In genomic region chr5:71454913-71455312, GRCh38 we compare ENCODE assay signal across 8 cellular contexts. TPM values are rescaled to one million over a fixed set of nuclear protein-coding genes. Genes with fewer than 3 reads are reported as not detected.
A peak's percentile ranks its signal among the peaks of the same experiment; 100 is the strongest.
DNase-seq lines count a peak whose midpoint lies in the region; ATAC-seq and TF ChIP-seq lines count a peak whose summit lies in the region.

No MANE protein-coding gene starts in this region.

- no peak overlapping the region for H2BK15ac ChIP-seq in IMR-90 (ENCODE audit: low read depth, low read length)

- no peak overlapping the region for H3K23ac ChIP-seq in IMR-90 (ENCODE audit: low read depth, low read length)

- H3K27me3 ChIP-seq in A673 (replicated peaks; ENCODE audit: insufficient read depth, low read depth, low read length, poor library complexity) (no peaks in the 10 kb centered on the region), IMR-90 (ENCODE audit: control insufficient read depth, insufficient read depth, low read length) (peaks cover 7% of the 10 kb centered on the region)
- no peaks in the 10 kb centered on the region for H3K27me3 ChIP-seq in naive thymus-derived CD4-positive, alpha-beta T cell (ENCODE audit: control insufficient read depth in 2 of 2, insufficient read depth in 2 of 2, low read length in 2 of 2)

- H4K5ac ChIP-seq in IMR-90 (ENCODE audit: low read depth, low read length) = peak overlapping the region; percentile 35

- in situ Hi-C loops in IMR-90 (cut with MboI; ENCODE audit: low sequenced_read_pairs) = no loop called here

- intact Hi-C loops in A673 (cut with micrococcal nuclease; ENCODE audit: unreplicated experiment) = no loop called here
- intact Hi-C loops in IMR-90 (cut with micrococcal nuclease) = loop anchor here (5.0 kb wide), 1 partner anchor 302 kb away; no protein-coding TSS in a partner anchor
- intact Hi-C loops in naive thymus-derived CD4-positive, alpha-beta T cell (cut with micrococcal nuclease) = loop anchor here (1.0 to 5.0 kb wide), 8 partner anchors 8 to 865 kb away; partner anchors contain the start of genes MCCC2 (in 2 of the 2), MRPS27 (in 1 of the 2) and PTCD2 (in 1 of the 2)

- peaks cover 0 to 4% (median 0%) of the 10 kb centered on the region in 11 donors for H3K9me3 Mint-ChIP-seq in naive thymus-derived CD4-positive, alpha-beta T cell

- no peak overlapping the region for H3K4ac ChIP-seq in IMR-90 (ENCODE audit: low read depth, low read length)

- H3K4me2 ChIP-seq in IMR-90 (ENCODE audit: low read depth, low read length) = peak overlapping the region; percentile 90; the same call in 1 of the 2 replicates

- peaks cover 11% of the 10 kb centered on the region for H3K4me1 ChIP-seq in A673 (ENCODE audit: insufficient read depth, low read length, poor library complexity, severe bottlenecking)
- H3K4me1 ChIP-seq in IMR-90 (ENCODE audit: control insufficient read depth, insufficient read depth, low read length) = no peaks in the 10 kb centered on the region
- peaks cover 11 to 12% of the 10 kb centered on the region in 2 donors for H3K4me1 ChIP-seq in naive thymus-derived CD4-positive, alpha-beta T cell (ENCODE audit: control insufficient read depth in 2 of 2, insufficient read depth in 2 of 2, low read length in 2 of 2)

- H4K20me1 ChIP-seq in IMR-90 (ENCODE audit: insufficient read depth, low read length) = no peaks in the 10 kb centered on the region; the same call in 1 of the 2 replicates

- CTCF ChIA-PET in A673 (lab: Charles Lee) (no interaction called here), IMR-90 (lab: Yijun Ruan, JAX) (interaction anchor here (1.4 kb wide), 1 partner anchor 17 kb away, joined by 4 read pairs; no protein-coding TSS in a partner anchor)
- CTCF ChIA-PET in naive thymus-derived CD4-positive, alpha-beta T cell (lab: Charles Lee) = no interaction called here

- no peak for ATAC-seq in IMR-90 (ENCODE audit: low read depth)
- no peak for ATAC-seq in naive thymus-derived CD4-positive, alpha-beta T cell

- H3K9me1 ChIP-seq in IMR-90 (ENCODE audit: insufficient read depth, low read length) = 0 out of 2 replicates have a peak, but pooled peaks cover 5% of the 10 kb centered on the region

- BruUV-seq in A673 (replicated peaks; lab: Mats Ljungman, UMichigan) (no TSS peak), IMR-90 (replicated peaks; lab: Mats Ljungman, UMichigan) (no TSS peak)

- POLR2A ChIA-PET in A673 (lab: Charles Lee; ENCODE audit: low non-redundant PET) = no interaction called here
- POLR2A ChIA-PET in IMR-90 (lab: Charles Lee; ENCODE audit: unreplicated experiment) = interaction anchor here (0.7 kb wide), 1 partner anchor 27 kb away, joined by 3 read pairs; no protein-coding TSS in a partner anchor
- POLR2A ChIA-PET in naive thymus-derived CD4-positive, alpha-beta T cell (lab: Charles Lee) = interaction anchor here (1.6 kb wide), 1 partner anchor 132 kb away, joined by 3 read pairs; the partner anchor contains the start of gene MCCC2

- no peak for TF ChIP-seq POLR2A in IMR-90 (IDR thresholded peaks at IDR 0.05; ENCODE audit: low read depth, low read length)

- H2AK9ac ChIP-seq in IMR-90 (replicated peaks; ENCODE audit: low read depth, low read length, poor library complexity) = no peak overlapping the region

- DNase-seq in A673 (ENCODE audit: low spot score) (no peak), IMR-90 (no peak), caudate nucleus (lab: John Stamatoyannopoulos, UW) (no peak), NCI-H82 (lab: John Stamatoyannopoulos, UW) (no peak), HT-29 (ENCODE audit: low spot score) (no peak)
- DNase-seq in naive thymus-derived CD4-positive, alpha-beta T cell = no peak
- no peak for DNase-seq in activated CD8-positive, alpha-beta memory T cell treated with anti-CD3 and anti-CD28 coated beads, Interleukin-2, amount 50 U/mL, for 4 hours
- no peak for DNase-seq in stimulated activated CD4-positive, alpha-beta T cell treated with anti-CD3 and anti-CD28 coated beads, Interleukin-2, amount 100 ng/mL, for 48 hours

- no peak overlapping the region for H2BK120ac ChIP-seq in IMR-90 (ENCODE audit: low read depth, low read length)

- H2BK5ac ChIP-seq in IMR-90 (ENCODE audit: low read depth, low read length, poor library complexity, severe bottlenecking) = no peak overlapping the region

- no peak overlapping the region for H4K91ac ChIP-seq in IMR-90 (ENCODE audit: insufficient read depth, low read depth, low read length)

- H3K27me3 Mint-ChIP-seq in naive thymus-derived CD4-positive, alpha-beta T cell = peaks cover 7 to 18% (median 9%) of the 10 kb centered on the region in 5 donors

- H3K18ac ChIP-seq in IMR-90 (ENCODE audit: low read depth, low read length) = no peak overlapping the region

- peaks cover 0 to 9% (median 4%) of the 10 kb centered on the region in 5 donors for H3K36me3 Mint-ChIP-seq in naive thymus-derived CD4-positive, alpha-beta T cell

- peaks cover 17 to 40% (median 34%) of the 10 kb centered on the region in 7 donors for H3K4me1 Mint-ChIP-seq in naive thymus-derived CD4-positive, alpha-beta T cell

- no peaks in the 10 kb centered on the region for H3K9me3 ChIP-seq in A673 (ENCODE audit: low read depth, low read length, poor library complexity, severe bottlenecking)
- H3K9me3 ChIP-seq in IMR-90 (ENCODE audit: control insufficient read depth, insufficient read depth, low read length) = no peaks in the 10 kb centered on the region
- H3K9me3 ChIP-seq in naive thymus-derived CD4-positive, alpha-beta T cell (ENCODE audit: control insufficient read depth in 2 of 3, low read length in 3 of 3) = no peaks in the 10 kb centered on the region

- H3K14ac ChIP-seq in IMR-90 (replicated peaks; ENCODE audit: low read depth, low read length) = no peak overlapping the region

- no peak overlapping the region for H3K9ac ChIP-seq in IMR-90 (ENCODE audit: low read depth, low read length)

- H3K56ac ChIP-seq in IMR-90 (ENCODE audit: extremely low read depth, insufficient read depth, low read length) = no peak overlapping the region

- TF ChIP-seq CTCF in A673 (conservative IDR thresholded peaks at IDR 0.05; ENCODE audit: low read depth, low read length) (no peak), IMR-90 (conservative IDR thresholded peaks at IDR 0.05; ENCODE audit: low read depth, low read length) (no peak)

- H3K27ac Mint-ChIP-seq in naive thymus-derived CD4-positive, alpha-beta T cell = peak overlapping the region; percentile 93 to 100 (median 99)

- TF ChIP-seq RAD21 in IMR-90 (IDR thresholded peaks at IDR 0.05; ENCODE audit: low read length) = no peak

- dilution Hi-C loops in IMR-90 (cut with HindIII; ENCODE audit: low sequenced_read_pairs, unreplicated experiment) = no loop called here

- peak overlapping the region; percentile 90 to 100 (median 98) for H3K4me3 Mint-ChIP-seq in naive thymus-derived CD4-positive, alpha-beta T cell

- H3K4me3 ChIP-seq in A673 (ENCODE audit: low read depth, low read length, poor library complexity, severe bottlenecking) (peak overlapping the region; percentile 77), IMR-90 (ENCODE audit: insufficient read depth, low read depth, low read length) (peak overlapping the region; percentile 92; the same call in 1 of the 2 replicates)
- H3K4me3 ChIP-seq in naive thymus-derived CD4-positive, alpha-beta T cell (ENCODE audit: low read length) = peak overlapping the region; percentile 99

- peak overlapping the region; percentile 77 for H2AFZ ChIP-seq in IMR-90 (replicated peaks; ENCODE audit: low read length, poor library complexity)

- no peak overlapping the region for H2BK20ac ChIP-seq in IMR-90 (ENCODE audit: low read depth, low read length)

- H4K8ac ChIP-seq in IMR-90 (ENCODE audit: low read depth in 2 of 2, low read length in 2 of 2) = peak overlapping the region; percentile 89

- 100% methylated on average over 1 of the region's 19 CpGs; no CpG with 5 or more reads in 1 of the 2 experiments for WGBS in IMR-90 (ENCODE audit: extremely low coverage in 2 of 2, insufficient read length in 1 of 2), 2 experiments

- H3K27ac ChIP-seq in A673 (ENCODE audit: low read depth, low read length, poor library complexity, severe bottlenecking) = peak overlapping the region; percentile 83
- H3K27ac ChIP-seq in IMR-90 (ENCODE audit: insufficient read depth, low read length) = no peak overlapping the region
- H3K27ac ChIP-seq in caudate nucleus (ENCODE audit: low read depth, low read length) = peak overlapping the region; percentile 69
- peak overlapping the region; percentile 87 for H3K27ac ChIP-seq in naive thymus-derived CD4-positive, alpha-beta T cell (ENCODE audit: low read depth, low read length)

- H3K36me3 ChIP-seq in A673 (ENCODE audit: insufficient read depth, low read length, poor library complexity, severe bottlenecking) (peaks cover 16% of the 10 kb centered on the region), IMR-90 (ENCODE audit: control insufficient read depth, insufficient read depth, low read length) (peaks cover 3% of the 10 kb centered on the region)
- peaks cover 0 to 20% (median 4%) of the 10 kb centered on the region in 3 experiments for H3K36me3 ChIP-seq in naive thymus-derived CD4-positive, alpha-beta T cell (ENCODE audit: control insufficient read depth in 2 of 3, insufficient read depth in 3 of 3, low read length in 3 of 3)

- no peak overlapping the region for H2AK5ac ChIP-seq in IMR-90 (ENCODE audit: low read depth, low read length)

- peaks cover 5 to 8% of the 10 kb centered on the region in 2 experiments; a peak in 2 of 4 replicates for H3K79me1 ChIP-seq in IMR-90 (ENCODE audit: low read depth in 1 of 2, low read length in 2 of 2)

TF ChIP-seq in IMR-90, 13 proteins besides CTCF, POLR2A, EP300 and RAD21:
- no peak for TF ChIP-seq MXI1 (IDR thresholded peaks at IDR 0.05; ENCODE audit: borderline replicate concordance, low read depth, low read length)
- no peak for TF ChIP-seq RFX5 (IDR thresholded peaks at IDR 0.05; ENCODE audit: low read depth, low read length)
- no peak for TF ChIP-seq MAFK (IDR thresholded peaks at IDR 0.05; ENCODE audit: low read depth, low read length)

RNA-seq across cellular contexts. Expression of gene BDP1, which starts 0.5 kb away (rescaled TPM):
- total RNA-seq in A673 (2021) = 71.1 and 73.5 TPM in 2 replicates
- 14.0 and 23.1 TPM in 2 replicates for total RNA-seq in IMR-90 (2012; rRNA removed)
- polyA plus RNA-seq in IMR-90 (2012; rRNA removed) = 4.5 and 5.8 TPM in 2 replicates
- 0.78 and 0.97 TPM in 2 replicates for polyA plus RNA-seq in IMR-90 (2012; cell fraction: cytosol; rRNA removed)
- polyA plus RNA-seq in IMR-90 (2012; cell fraction: nucleus; rRNA removed; ENCODE audit: low replicate concordance) = 2.3 and 8.9 TPM in 2 replicates
- total RNA-seq in naive thymus-derived CD4-positive, alpha-beta T cell = 10 to 100 TPM; 35.3 to 48.7 (median 38.1) TPM
- 10 to 100 TPM in 1 of 2 donors, 1 to 10 TPM in 1; 8.9 to 16.5 TPM for polyA plus RNA-seq in naive thymus-derived CD4-positive, alpha-beta T cell
- 15.4 and 19.3 TPM in 2 replicates for total RNA-seq in HT-29 (2014; rRNA removed; shearing (Covaris generic))
